20 cellular contexts compared by ENCODE assay signal in the genomic region with DNA sequence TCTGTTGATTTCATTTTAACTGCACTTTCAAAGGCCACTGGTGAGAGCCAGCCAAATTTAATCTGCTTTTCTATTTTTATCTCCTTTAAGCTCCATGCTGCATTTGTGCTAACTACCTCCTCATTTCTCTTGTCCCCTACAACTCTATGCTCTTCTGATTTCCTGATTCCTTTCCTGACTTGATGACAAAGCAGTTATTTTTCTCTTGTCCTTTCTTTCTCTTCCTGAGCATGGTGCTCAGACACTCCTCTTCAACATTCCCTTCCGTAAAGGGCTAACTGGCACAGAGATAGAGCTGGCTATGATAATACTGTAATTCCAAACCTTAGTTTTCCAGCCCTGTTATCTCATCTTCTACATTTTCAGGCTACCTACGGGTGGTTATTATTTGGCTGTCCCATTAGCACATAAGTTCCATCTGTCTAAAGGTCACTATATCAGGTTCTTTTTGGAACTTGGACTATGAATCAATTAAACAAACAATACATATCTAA. TPM values are rescaled to one million over a fixed set of nuclear protein-coding genes. Genes with fewer than 3 reads are reported as not detected.
DNase-seq lines count a peak whose midpoint lies in the region; ATAC-seq, FAIRE-seq and TF ChIP-seq lines count a peak whose summit lies in the region.
"Had no signal": no experiment of that assay in that cellular context is flagged by ENCODE, and none has a peak within 500 bp of the region (broad histone marks: within the 10 kb centered on the region; RNA-seq: fewer than 3 reads in every experiment).

No MANE protein-coding gene starts in this region.

- no peak for FAIRE-seq in pancreas (lab: Jason Lieb, UNC)
- FAIRE-seq in H54 (lab: Jason Lieb, UNC), result no peak
- FAIRE-seq: A204.1 had no signal

- H4K20me1 ChIP-seq in SU-DHL-6 (ENCODE audit: low read depth, low read length), result no peaks in the 10 kb centered on the region

- H3K9ac ChIP-seq in SU-DHL-6 (ENCODE audit: low read length), result no peak overlapping the region
- H3K9ac ChIP-seq: KMS-11 had no signal

- WGBS in pancreas, 2 donors, result 38% methylated on average over 2 of the region's 2 CpGs

- no peaks in the 10 kb centered on the region for H3K9me3 Mint-ChIP-seq in natural killer cell
- H3K9me3 Mint-ChIP-seq: CD4-positive, alpha-beta T cell; HFFc6 had no signal

- ATAC-seq in pancreas, result peak; percentile 53 to 74 (median 68)
- ATAC-seq in natural killer cell, result no peak
- ATAC-seq: PC-3 had no signal

- TF ChIP-seq CTCF in SU-DHL-6 (IDR thresholded peaks at IDR 0.05; ENCODE audit: insufficient read depth, low read length, poor library complexity, severe bottlenecking) (no peak), left ventricle myocardium inferior (IDR thresholded peaks at IDR 0.05; ENCODE audit: borderline replicate concordance) (no peak), pancreas (IDR thresholded peaks at IDR 0.05) (no peak), natural killer cell (IDR thresholded peaks at IDR 0.05) (no peak)

- no peak overlapping the region for H3K4me2 ChIP-seq in SU-DHL-6 (ENCODE audit: low read depth, low read length, poor library complexity, severe bottlenecking)
- H3K4me2 ChIP-seq: KMS-11 had no signal

- no peaks in the 10 kb centered on the region for H3K79me2 ChIP-seq in SU-DHL-6 (ENCODE audit: insufficient read depth, low read length)

- no peak for TF ChIP-seq POLR2A in H54 (IDR thresholded peaks at IDR 0.05; ENCODE audit: low read depth, low read length)

- no peaks in the 10 kb centered on the region for H3K4me1 Mint-ChIP-seq in natural killer cell

- peak; percentile 60 for DNase-seq in DMS 273 (lab: John Stamatoyannopoulos, UW; ENCODE audit: unreplicated experiment)
- no peak for DNase-seq in left ventricle myocardium inferior
- no peak for DNase-seq in pancreas
- no peak for DNase-seq in NCI-H2196 (lab: John Stamatoyannopoulos, UW; ENCODE audit: unreplicated experiment)
- no peak for DNase-seq in H54 (ENCODE audit: insufficient read length, low spot score)
- DNase-seq in natural killer cell, result no peak
- DNase-seq in activated gamma-delta T cell (lab: John Stamatoyannopoulos, UW), result no peak
- DNase-seq: CD4-positive, alpha-beta T cell; H7; HFFc6; NCI-H1417; NCI-H187; NCI-H2107; NCI-H2227 treated with DMSO at 0.1 percent for 48 hours; PC-3 had no signal

- no peaks in the 10 kb centered on the region for H3K36me3 ChIP-seq in SU-DHL-6 (ENCODE audit: low read length)
- peaks cover 9% of the 10 kb centered on the region for H3K36me3 ChIP-seq in left ventricle myocardium inferior
- H3K36me3 ChIP-seq in pancreas, result peaks cover 0 to 8% (median 0%) of the 10 kb centered on the region in 3 donors

- H3K4me1 ChIP-seq in left ventricle myocardium inferior (peaks cover 14% of the 10 kb centered on the region), pancreas (peaks cover 0 to 12% (median 11%) of the 10 kb centered on the region in 3 donors)
- H3K4me1 ChIP-seq: SJSA1 had no signal

- no peak overlapping the region for H3K27ac ChIP-seq in SU-DHL-6 (ENCODE audit: low read depth, low read length)
- peak overlapping the region; percentile 68 for H3K27ac ChIP-seq in left ventricle myocardium inferior (replicated peaks)
- H3K27ac ChIP-seq in pancreas, result no peak overlapping the region
- H3K27ac ChIP-seq: KMS-11, RWPE1, SJSA1 had no signal

- no peak overlapping the region for H3K27ac Mint-ChIP-seq in natural killer cell
- H3K27ac Mint-ChIP-seq: CD4-positive, alpha-beta T cell; HFFc6 had no signal

- no peaks in the 10 kb centered on the region for H3F3A ChIP-seq in SU-DHL-6 (ENCODE audit: insufficient read depth)

- intact Hi-C loops in left ventricle myocardium inferior (cut with micrococcal nuclease), result no loop called here
- intact Hi-C loops in pancreas (cut with DNase I), result no loop called here
- intact Hi-C loops in natural killer cell (cut with micrococcal nuclease), result no loop called here

- H3K4me3 ChIP-seq in SU-DHL-6 (ENCODE audit: insufficient read depth, low read length, poor library complexity, severe bottlenecking), result no peak overlapping the region
- peak overlapping the region; percentile 13 for H3K4me3 ChIP-seq in left ventricle myocardium inferior
- no peak overlapping the region for H3K4me3 ChIP-seq in pancreas
- H3K4me3 ChIP-seq: SJSA1 had no signal

- H3K4me3 Mint-ChIP-seq in natural killer cell, result no peak overlapping the region
- H3K4me3 Mint-ChIP-seq: CD4-positive, alpha-beta T cell; HFFc6 had no signal

- no peaks in the 10 kb centered on the region for H3K9me2 ChIP-seq in SU-DHL-6 (replicated peaks; ENCODE audit: insufficient read depth, low read length)

- no peaks in the 10 kb centered on the region for H3K36me3 Mint-ChIP-seq in natural killer cell

- no peaks in the 10 kb centered on the region for H3K9me3 ChIP-seq in SU-DHL-6 (ENCODE audit: insufficient read depth, low read length)
- no peaks in the 10 kb centered on the region for H3K9me3 ChIP-seq in left ventricle myocardium inferior (replicated peaks)
- no peaks in the 10 kb centered on the region for H3K9me3 ChIP-seq in pancreas
- H3K9me3 ChIP-seq: SJSA1 had no signal

- peaks cover 24 to 28% of the 10 kb centered on the region in 2 donors for H3K27me3 Mint-ChIP-seq in natural killer cell (ENCODE audit: low read depth in 2 of 2)

- peak overlapping the region; percentile 60 for H2AFZ ChIP-seq in SU-DHL-6 (ENCODE audit: low read depth, low read length, severe bottlenecking)

- H3K27me3 ChIP-seq in SU-DHL-6 (ENCODE audit: low read length) (no peaks in the 10 kb centered on the region; the same call in 1 of the 2 replicates), left ventricle myocardium inferior (ENCODE audit: low read depth) (no peaks in the 10 kb centered on the region), pancreas (no peaks in the 10 kb centered on the region)
- H3K27me3 ChIP-seq: SJSA1 had no signal

RNA-seq across cellular contexts. Expression of a gene that starts 6.8 kb away (rescaled TPM):
- total RNA-seq in left ventricle myocardium inferior (32.9 TPM), pancreas (10 to 100 TPM; 11.7 to 17.5 (median 13.3) TPM), natural killer cell (10 to 100 TPM; 45.5 to 76.7 (median 62.0) TPM)
- 10 to 100 TPM in 1 of 2 donors, 1 to 10 TPM in 1; 9.6 to 24.4 TPM for polyA plus RNA-seq in pancreas

Comparison
In these comparisons a context has a peak if more than half of its experiments do, and no peak if none do; other contexts are left out.
1. ATAC-seq: peak in pancreas (4 of 4); none in natural killer cell (0 of 3).